ENCODE assay signal across 11 cellular contexts in genomic region chr7:42666994-42667393, GRCh38.
"Had no signal": no experiment of that assay in that cellular context is flagged by ENCODE, and none has a peak within 500 bp of the region (broad histone marks: within the 10 kb centered on the region; RNA-seq: fewer than 3 reads in every experiment).

No MANE protein-coding gene starts in this region.

- H3K4me3 Mint-ChIP-seq: GM23338, H9, HFFc6 had no signal

- DNase-seq: GM23248, GOT3, H7, H9, HCEC 1CT, HFFc6 had no signal

- FAIRE-seq: H1, H54 had no signal

- H3K4me2 ChIP-seq: GM23338 had no signal

- H3K4me1 ChIP-seq: HAP-1 had no signal

- H3K36me3 ChIP-seq: HAP-1 had no signal

- H3K4me3 ChIP-seq: GM23248, GM23338, HAP-1 had no signal

- H2AFZ ChIP-seq: GM23248, GM23338 had no signal

- H3K27ac Mint-ChIP-seq: GM23338, H9, HFFc6 had no signal

- H3K4me1 Mint-ChIP-seq: GM23338, H9 had no signal

- H3K9ac ChIP-seq: GM23248 had no signal

- H3K27ac ChIP-seq: GM23248 had no signal

- ATAC-seq: GM23338, HCT116 had no signal

- H3K9me3 ChIP-seq: HAP-1 had no signal
